ENCODE assay signal across 8 cellular contexts in genomic region chr3:186002884-186003472, GRCh38.
DNase-seq lines count a peak whose midpoint lies in the region; ATAC-seq and TF ChIP-seq lines count a peak whose summit lies in the region.

No MANE protein-coding gene starts in this region.

- H3K36me3 ChIP-seq in WERI-Rb-1 (no peaks in the 10 kb centered on the region), right lobe of liver (no peaks in the 10 kb centered on the region), ascending aorta (no peaks in the 10 kb centered on the region)

- WGBS in right lobe of liver (ENCODE audit: insufficient coverage, low coverage, low lambda C conversion rate, missing lambda C conversion rate) = 16% methylated on average over 3 of the region's 3 CpGs

- H3K27ac ChIP-seq in WERI-Rb-1 (no peak overlapping the region), right lobe of liver (no peak overlapping the region), ascending aorta (no peak overlapping the region)

- H3K4me1 ChIP-seq in right lobe of liver = no peaks in the 10 kb centered on the region
- H3K4me1 ChIP-seq in ascending aorta = no peaks in the 10 kb centered on the region

- H3K4me3 ChIP-seq in WERI-Rb-1 (ENCODE audit: low read depth, low read length) (no peak overlapping the region), right lobe of liver (no peak overlapping the region), ascending aorta (no peak overlapping the region)

- H3K9me3 ChIP-seq in WERI-Rb-1 (ENCODE audit: severe bottlenecking) (peaks cover 3% of the 10 kb centered on the region), right lobe of liver (no peaks in the 10 kb centered on the region), ascending aorta (no peaks in the 10 kb centered on the region)

- TF ChIP-seq CTCF in WERI-Rb-1 (IDR thresholded peaks at IDR 0.05; ENCODE audit: low read depth, low read length) (peak; percentile 64), right lobe of liver (IDR thresholded peaks at IDR 0.05) (peak in 3 of 4 donors; percentile 21 to 36 (median 26)), ascending aorta (IDR thresholded peaks at IDR 0.05) (no peak)

- H3K27me3 ChIP-seq in WERI-Rb-1 (ENCODE audit: insufficient read depth, low read depth, severe bottlenecking) (no peaks in the 10 kb centered on the region), right lobe of liver (no peaks in the 10 kb centered on the region), ascending aorta (no peaks in the 10 kb centered on the region)

- intact Hi-C loops in right lobe of liver (cut with DNase I) = no loop called here
- intact Hi-C loops in ascending aorta (cut with DNase I) = no loop called here

- DNase-seq in ELF-1 (ENCODE audit: low read depth, low spot score) = peak; percentile 22
- peak; percentile 19 for DNase-seq in WERI-Rb-1
- no peak for DNase-seq in right lobe of liver
- DNase-seq in activated gamma-delta T cell treated with Interleukin-2 at 50 U/mL for 16 hours = no peak
- DNase-seq in activated T-cell treated with anti-CD3 and anti-CD28 coated beads, Interleukin-2, amount 50 U/mL, for 1 hour = no peak
- no peak for DNase-seq in ascending aorta (ENCODE audit: low spot score in 2 of 2)

- no peak for TF ChIP-seq POLR2A in right lobe of liver (IDR thresholded peaks at IDR 0.05)

- ATAC-seq in HG03432 (IDR thresholded peaks at IDR 0.05; ENCODE audit: unreplicated experiment) = peak; percentile 57
- peak; percentile 37 to 45 (median 38) for ATAC-seq in right lobe of liver
- ATAC-seq in HG03139 (IDR thresholded peaks at IDR 0.05; ENCODE audit: unreplicated experiment) = no peak

Comparison
In these comparisons a context has a peak if more than half of its experiments do, and no peak if none do; other contexts are left out.
1. DNase-seq: peak in ELF-1 (single experiment) and WERI-Rb-1 (single experiment); none in right lobe of liver (0 of 3), activated gamma-delta T cell treated with Interleukin-2 at 50 U/mL for 16 hours (single experiment), activated T-cell treated with anti-CD3 and anti-CD28 coated beads, Interleukin-2, amount 50 U/mL, for 1 hour (single experiment) and ascending aorta (0 of 2).
2. CTCF ChIP-seq: peak in WERI-Rb-1 (single experiment) and right lobe of liver (3 of 4); none in ascending aorta (0 of 3).